In genomic region chr18:39462436-39462835, GRCh38 we compare ENCODE assay signal across 25 cellular contexts.
DNase-seq lines count a peak whose midpoint lies in the region; ATAC-seq, FAIRE-seq and TF ChIP-seq lines count a peak whose summit lies in the region.
"Had no signal": no experiment of that assay in that cellular context is flagged by ENCODE, and none has a peak within 500 bp of the region (broad histone marks: within the 10 kb centered on the region; RNA-seq: fewer than 3 reads in every experiment).

No MANE protein-coding gene starts in this region.

- no peak for FAIRE-seq in bronchial epithelial cell (lab: Jason Lieb, UNC)
- FAIRE-seq: urothelium cell line had no signal

- TF ChIP-seq CTCF in HFFc6 (IDR thresholded peaks at IDR 0.05) (no peak), bronchial epithelial cell (IDR thresholded peaks at IDR 0.05; ENCODE audit: insufficient read depth, low read length, severe bottlenecking) (no peak), foreskin fibroblast (IDR thresholded peaks at IDR 0.05; ENCODE audit: low read depth, low read length) (no peak)

- no peaks in the 10 kb centered on the region for H3K36me3 ChIP-seq in bronchial epithelial cell (ENCODE audit: control insufficient read depth, insufficient read depth, low read length)
- H3K36me3 ChIP-seq in H7 (replicated peaks; ENCODE audit: control insufficient read depth, insufficient read depth, low read length): no peaks in the 10 kb centered on the region
- H3K36me3 ChIP-seq: left ventricle myocardium inferior, stomach had no signal

- H3K36me3 Mint-ChIP-seq in HFFc6 (ENCODE audit: low read depth): peaks cover 11% of the 10 kb centered on the region; the same call in 1 of the 2 replicates

- ATAC-seq in HG02588 (IDR thresholded peaks at IDR 0.05; ENCODE audit: unreplicated experiment) (no peak), HG02938 (IDR thresholded peaks at IDR 0.05; ENCODE audit: unreplicated experiment) (no peak)
- ATAC-seq: body of pancreas, sciatic nerve had no signal

- peaks cover 22% of the 10 kb centered on the region for H3K4me1 Mint-ChIP-seq in HFFc6 (ENCODE audit: low read depth)

- no peaks in the 10 kb centered on the region for H3K27me3 ChIP-seq in bronchial epithelial cell (ENCODE audit: control insufficient read depth, insufficient read depth, low read length)
- no peaks in the 10 kb centered on the region for H3K27me3 ChIP-seq in H7 (ENCODE audit: control insufficient read depth, insufficient read depth, low read length)
- H3K27me3 ChIP-seq: body of pancreas, stomach had no signal

- H3K27ac Mint-ChIP-seq in HFFc6: peak overlapping the region; percentile 57
- H3K27ac Mint-ChIP-seq: activated naive CD4-positive, alpha-beta T cell treated with anti-CD3 and anti-CD28 coated beads for 36 hours; T-helper 2 cell treated with Interferon-gamma antibody and Interleukin-4, amounts not matched to agents 5 μg/mL and 100 μg/mL, for 36 hours had no signal

- no peaks in the 10 kb centered on the region for H3K27me3 Mint-ChIP-seq in HFFc6 (ENCODE audit: insufficient read depth)

- DNase-seq in AG08395 (ENCODE audit: low spot score) (peak; percentile 12), HFFc6 (peak; percentile 67), bronchial epithelial cell (ENCODE audit: low read depth) (peak; percentile 87), foreskin fibroblast (peak; percentile 61 to 77), H7 (no peak), NCI-H1092 (lab: John Stamatoyannopoulos, UW) (no peak)
- DNase-seq: activated CD4-positive, alpha-beta T cell treated with anti-CD3 and anti-CD28 coated beads for 1 hour; activated CD8-positive, alpha-beta memory T cell treated with anti-CD3 and anti-CD28 coated beads, Interleukin-2, amount 50 U/mL, for 48 hours; activated naive CD4-positive, alpha-beta T cell treated with anti-CD3 and anti-CD28 coated beads for 36 hours; body of pancreas; Calu3; effector CD4-positive, alpha-beta T cell; GF-D8; left ventricle myocardium inferior; NCI-H1048; NCI-H2081 treated with DMSO at 0.1 percent for 48 hours; NCI-H510A treated with DMSO at 0.1 percent for 48 hours; occipital lobe; stimulated activated CD4-positive, alpha-beta T cell treated with anti-CD3 and anti-CD28 coated beads, Interleukin-1b, Interleukin-23, amount 100 ng/mL, for 48 hours; stomach had no signal

- H3K4me3 ChIP-seq in bronchial epithelial cell (ENCODE audit: low read depth, low read length): no peak overlapping the region
- H3K4me3 ChIP-seq in foreskin fibroblast (ENCODE audit: low read depth in 1 of 2, low read length in 2 of 2): no peak overlapping the region
- no peak overlapping the region for H3K4me3 ChIP-seq in H7 (ENCODE audit: insufficient read depth, low read depth, low read length)
- H3K4me3 ChIP-seq: body of pancreas, left ventricle myocardium inferior, stomach had no signal

- H3K9me3 Mint-ChIP-seq in HFFc6: no peaks in the 10 kb centered on the region
- H3K9me3 Mint-ChIP-seq: activated naive CD4-positive, alpha-beta T cell treated with anti-CD3 and anti-CD28 coated beads for 36 hours had no signal

- H3K4me3 Mint-ChIP-seq in HFFc6: no peak overlapping the region
- H3K4me3 Mint-ChIP-seq: activated naive CD4-positive, alpha-beta T cell treated with anti-CD3 and anti-CD28 coated beads for 36 hours; T-helper 2 cell treated with Interferon-gamma antibody and Interleukin-4, amounts not matched to agents 5 μg/mL and 100 μg/mL, for 36 hours had no signal

Comparison
In these comparisons a context has a peak if more than half of its experiments do, and no peak if none do; other contexts are left out.
1. DNase-seq: peak in AG08395 (single experiment), HFFc6 (single experiment), bronchial epithelial cell (single experiment) and foreskin fibroblast (2 of 2); none in H7 (single experiment) and NCI-H1092 (single experiment).